33 cellular contexts compared by ENCODE assay signal in the genomic region with DNA sequence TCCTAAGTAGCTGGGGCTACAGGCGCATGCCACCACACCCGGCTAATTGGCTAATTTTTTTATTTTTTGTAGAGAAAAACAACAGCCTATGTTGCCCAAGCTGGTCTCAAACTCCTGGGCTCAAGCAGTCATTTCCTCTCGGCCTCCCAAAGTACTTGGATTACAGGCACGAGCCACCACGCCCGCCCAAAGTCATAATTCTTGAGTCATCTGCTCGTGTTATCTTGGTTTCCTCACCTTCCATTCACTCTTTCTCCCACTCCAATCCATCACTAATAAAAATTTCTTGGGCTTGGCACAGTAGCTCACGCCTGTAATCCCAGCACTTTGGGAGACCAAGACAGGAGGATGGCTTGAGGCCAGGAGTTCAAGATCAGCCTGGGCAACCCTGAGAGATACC. TPM values are rescaled to one million over a fixed set of nuclear protein-coding genes. Genes with fewer than 3 reads are reported as not detected.
A peak's percentile ranks its signal among the peaks of the same experiment; 100 is the strongest.
DNase-seq lines count a peak whose midpoint lies in the region; ATAC-seq, FAIRE-seq and TF ChIP-seq lines count a peak whose summit lies in the region.
"Had no signal": no experiment of that assay in that cellular context is flagged by ENCODE, and none has a peak within 500 bp of the region (broad histone marks: within the 10 kb centered on the region; RNA-seq: fewer than 3 reads in every experiment).

No MANE protein-coding gene starts in this region.

- no peaks in the 10 kb centered on the region for H3K9me2 ChIP-seq in OCI-LY7 (ENCODE audit: insufficient read depth, low read length)

- H4K20me1 ChIP-seq in OCI-LY7 (ENCODE audit: insufficient read depth, low read length), result no peaks in the 10 kb centered on the region
- H4K20me1 ChIP-seq: BLaER1 treated with 17β-estradiol and CSF1 and Interleukin-3, amounts not matched to agents 10 nM and 100 nM had no signal

- TF ChIP-seq POLR2A in sigmoid colon (IDR thresholded peaks at IDR 0.05), result no peak

- CTCF ChIA-PET in OCI-LY7 (lab: Charles Lee; ENCODE audit: unreplicated experiment), result no interaction called here

- H3K9me3 ChIP-seq in OCI-LY7 (ENCODE audit: low read length) (peaks cover 4% of the 10 kb centered on the region; the same call in 1 of the 2 replicates), kidney (ENCODE audit: control insufficient read depth in 1 of 2, low read length in 2 of 2) (no peaks in the 10 kb centered on the region), sigmoid colon (no peaks in the 10 kb centered on the region)
- H3K9me3 ChIP-seq: BLaER1 treated with 17β-estradiol and CSF1 and Interleukin-3, amounts not matched to agents 10 nM and 100 nM; right lobe of liver had no signal

- H3K36me3 ChIP-seq in OCI-LY7 (ENCODE audit: insufficient read depth, low read length), result no peaks in the 10 kb centered on the region
- no peaks in the 10 kb centered on the region for H3K36me3 ChIP-seq in kidney (ENCODE audit: control insufficient read depth in 1 of 2, insufficient read depth in 2 of 2, low read length in 2 of 2)
- H3K36me3 ChIP-seq in sigmoid colon, result no peaks in the 10 kb centered on the region
- H3K36me3 ChIP-seq: BLaER1 treated with 17β-estradiol and CSF1 and Interleukin-3, amounts not matched to agents 10 nM and 100 nM; right lobe of liver had no signal

- no peak for FAIRE-seq in kidney (lab: Jason Lieb, UNC)
- FAIRE-seq: endothelial cell of umbilical vein, GM12891, RCC 7860 had no signal

- H3K4me1 ChIP-seq in OCI-LY7 (ENCODE audit: insufficient read depth, low read length, poor library complexity, severe bottlenecking) (peaks cover 28% of the 10 kb centered on the region), kidney (ENCODE audit: control insufficient read depth in 1 of 2, insufficient read depth in 1 of 2, low read depth in 1 of 2, low read length in 2 of 2) (no peaks in the 10 kb centered on the region), sigmoid colon (no peaks in the 10 kb centered on the region)
- H3K4me1 ChIP-seq: right lobe of liver had no signal

- 37 to 69% methylated on average over 8 of the region's 8 CpGs for WGBS in sigmoid colon, 2 donors

- TF ChIP-seq CTCF in OCI-LY7 (conservative IDR thresholded peaks at IDR 0.05; ENCODE audit: low read length) (no peak), kidney (IDR thresholded peaks at IDR 0.05; ENCODE audit: borderline replicate concordance, extremely low read depth, insufficient read depth) (no peak), sigmoid colon (IDR thresholded peaks at IDR 0.05) (no peak)

- ATAC-seq in HG03095 (IDR thresholded peaks at IDR 0.05; ENCODE audit: unreplicated experiment) (no peak), GM21447 (IDR thresholded peaks at IDR 0.05; ENCODE audit: unreplicated experiment) (no peak)

- 0 out of 2 replicates have a peak overlapping the region, but pooled peaks have one; percentile 12 for H2AFZ ChIP-seq in OCI-LY7 (ENCODE audit: low read length)

- no peak overlapping the region for H3K9ac ChIP-seq in kidney (ENCODE audit: low read length in 2 of 2)
- H3K9ac ChIP-seq: BLaER1 treated with 17β-estradiol and CSF1 and Interleukin-3, amounts not matched to agents 10 nM and 100 nM had no signal

- POLR2A ChIA-PET in OCI-LY7 (lab: Charles Lee), result interaction anchor here (0.6 kb wide), 2 partner anchors 11 to 1940 kb away, joined by 3 read pairs; no protein-coding TSS in a partner anchor

- intact Hi-C loops in OCI-LY7 (cut with micrococcal nuclease; ENCODE audit: unreplicated experiment), result no loop called here
- intact Hi-C loops in kidney (cut with DNase I), result no loop called here
- intact Hi-C loops in sigmoid colon (cut with DNase I), result no loop called here

- DNase-seq in HT1080 (ENCODE audit: low read depth) (peak; percentile 25), OCI-LY7 (ENCODE audit: low spot score) (no peak), kidney (peak; percentile 11), sigmoid colon (peak; percentile 48)
- DNase-seq in activated CD8-positive, alpha-beta memory T cell treated with anti-CD3 and anti-CD28 coated beads, Interleukin-2, amount 50 U/mL, for 4 hours, result no peak
- DNase-seq: activated CD4-positive, alpha-beta memory T cell treated with anti-CD3 and anti-CD28 coated beads for 36 hours; activated CD4-positive, alpha-beta T cell treated with anti-CD3 and anti-CD28 coated beads for 1 hour; activated naive CD4-positive, alpha-beta T cell treated with Interleukin-2 at 50 U/mL for 16 hours; cerebellar nuclear complex; COR-L47; H9; immature natural killer cell; Kasumi-1; NCI-H1105; NCI-H2029 treated with DMSO at 0.1 percent for 48 hours; NCI-H2227 treated with DMSO at 0.1 percent for 48 hours; NCI-H69; posterior cingulate gyrus; SHP77 treated with DMSO at 0.1 percent for 48 hours; stimulated activated CD4-positive, alpha-beta T cell treated with anti-CD3 and anti-CD28 coated beads, Interleukin-4, amount 100 ng/mL, for 24 hours; trophoblast cell had no signal

- H3K4me2 ChIP-seq in OCI-LY7 (ENCODE audit: low read length), result no peak overlapping the region

- no peaks in the 10 kb centered on the region for H3K27me3 ChIP-seq in sigmoid colon
- H3K27me3 ChIP-seq: BLaER1 treated with 17β-estradiol and CSF1 and Interleukin-3, amounts not matched to agents 10 nM and 100 nM; right lobe of liver had no signal

- BruUV-seq in OCI-LY7 (replicated peaks; lab: Mats Ljungman, UMichigan), result no TSS peak

- TF ChIP-seq EP300 in sigmoid colon (IDR thresholded peaks at IDR 0.05), result no peak

- H3K27ac ChIP-seq in OCI-LY7 (ENCODE audit: low read depth, low read length, poor library complexity, severe bottlenecking) (no peak overlapping the region), kidney (ENCODE audit: low read depth in 2 of 2, low read length in 2 of 2) (no peak overlapping the region), sigmoid colon (no peak overlapping the region)
- H3K27ac ChIP-seq: BLaER1 treated with 17β-estradiol and CSF1 and Interleukin-3, amounts not matched to agents 10 nM and 100 nM; right lobe of liver had no signal

- no peaks in the 10 kb centered on the region for H3K79me2 ChIP-seq in OCI-LY7 (ENCODE audit: insufficient read depth, low read depth, low read length)

- no peak overlapping the region for H3K4me3 ChIP-seq in OCI-LY7 (ENCODE audit: low read depth, low read length, poor library complexity, severe bottlenecking)
- H3K4me3 ChIP-seq in kidney (ENCODE audit: low read length in 2 of 2), result no peak overlapping the region
- H3K4me3 ChIP-seq in sigmoid colon, result no peak overlapping the region
- H3K4me3 ChIP-seq: BLaER1 treated with 17β-estradiol and CSF1 and Interleukin-3, amounts not matched to agents 10 nM and 100 nM; right lobe of liver had no signal

RNA-seq across cellular contexts. Expression of a gene that starts 32.0 kb away (rescaled TPM):
- 1.3 and 1.4 TPM in 2 replicates for total RNA-seq in HT1080 (2014; rRNA removed; shearing (Covaris generic))
- 0.51 and 0.56 TPM in 2 replicates for polyA plus RNA-seq in HT1080 (2015; cell fraction: cytosol; rRNA removed)
- polyA plus RNA-seq in HT1080 (2015; cell fraction: nucleus; rRNA removed), result 3.6 and 5.2 TPM in 2 replicates
- 1.5 and 2.3 TPM in 2 replicates for total RNA-seq in OCI-LY7 (2014; rRNA removed; shearing (Covaris generic))
- 3.3 and 4.0 TPM in 2 replicates for total RNA-seq in OCI-LY7 (2022)
- total RNA-seq in kidney, result 66.3 TPM
- polyA plus RNA-seq in kidney (ENCODE audit: insufficient read depth, low read depth, low replicate concordance), result 26.2 TPM
- 100 to 1,000 TPM in 3 of 4 donors, 10 to 100 TPM in 1; 66.6 to 588 (median 204) TPM for total RNA-seq in sigmoid colon
- polyA plus RNA-seq in sigmoid colon, result 10 to 100 TPM in 1 of 3 donors, 1 to 10 TPM in 2; 1.8 to 21.0 (median 3.6) TPM

RNA-seq across cellular contexts. Expression of a gene that starts 39.0 kb away (rescaled TPM):
- total RNA-seq in HT1080 (2014; rRNA removed; shearing (Covaris generic)), result not detected in 2 replicates
- polyA plus RNA-seq in HT1080 (2015; cell fraction: cytosol; rRNA removed), result not detected in 2 replicates
- polyA plus RNA-seq in HT1080 (2015; cell fraction: nucleus; rRNA removed), result not detected in 2 replicates
- not detected in 2 replicates for total RNA-seq in OCI-LY7 (2014; rRNA removed; shearing (Covaris generic))
- total RNA-seq in OCI-LY7 (2022), result not detected in 2 replicates
- not detected for total RNA-seq in kidney
- polyA plus RNA-seq in kidney (ENCODE audit: insufficient read depth, low read depth, low replicate concordance), result not detected
- not detected for total RNA-seq in sigmoid colon
- not detected for polyA plus RNA-seq in sigmoid colon
- total RNA-seq: activated CD4-positive, alpha-beta memory T cell treated with anti-CD3 and anti-CD28 coated beads for 36 hours; activated T-helper 1 cell treated with anti-CD3 and anti-CD28 coated beads, Interleukin-12 subunit alpha, Interleukin-12 subunit beta, Interleukin-2, Interleukin-4 antibody, amounts not matched to agents 30 ng/mL and 10 ng/mL and 1 ng/mL, durations not matched to agents 14 hours and 24 hours and 36 hours; endothelial cell of umbilical vein; H9; mesenteric fat pad; myocyte; right lobe of liver; subcutaneous adipose tissue; T-helper 2 cell treated with Interferon-gamma antibody and Interleukin-4, amounts not matched to agents 100 ng/mL and 5 ng/mL, for 36 hours had no signal
- polyA plus RNA-seq: endothelial cell of umbilical vein, immature natural killer cell had no signal

RNA-seq across cellular contexts. Expression of a gene that starts 40.2 kb away (rescaled TPM):
- 105 and 121 TPM in 2 replicates for total RNA-seq in HT1080 (2014; rRNA removed; shearing (Covaris generic))
- 106 and 111 TPM in 2 replicates for polyA plus RNA-seq in HT1080 (2015; cell fraction: cytosol; rRNA removed)
- polyA plus RNA-seq in HT1080 (2015; cell fraction: nucleus; rRNA removed), result 42.6 and 55.0 TPM in 2 replicates
- total RNA-seq in OCI-LY7 (2014; rRNA removed; shearing (Covaris generic)), result 139 and 161 TPM in 2 replicates
- total RNA-seq in OCI-LY7 (2022) (152 and 159 TPM in 2 replicates), kidney (116 TPM), sigmoid colon (100 to 1,000 TPM; 173 to 356 (median 317) TPM)
- polyA plus RNA-seq in kidney (ENCODE audit: insufficient read depth, low read depth, low replicate concordance) (451 TPM), sigmoid colon (100 to 1,000 TPM; 329 to 655 (median 634) TPM)

RNA-seq across cellular contexts. Expression of a gene that starts 44.5 kb away (rescaled TPM):
- 2.7 and 3.2 TPM in 2 replicates for total RNA-seq in HT1080 (2014; rRNA removed; shearing (Covaris generic))
- polyA plus RNA-seq in HT1080 (2015; cell fraction: cytosol; rRNA removed), result 1.3 and 2.6 TPM in 2 replicates
- polyA plus RNA-seq in HT1080 (2015; cell fraction: nucleus; rRNA removed), result 14.7 and 15.3 TPM in 2 replicates
- total RNA-seq in OCI-LY7 (2014; rRNA removed; shearing (Covaris generic)), result 6.2 and 8.9 TPM in 2 replicates
- total RNA-seq in OCI-LY7 (2022) (19.6 and 20.1 TPM in 2 replicates), kidney (11.1 TPM), sigmoid colon (10 to 100 TPM; 11.2 to 37.5 (median 32.1) TPM)
- polyA plus RNA-seq in kidney (ENCODE audit: insufficient read depth, low read depth, low replicate concordance) (30.2 TPM), sigmoid colon (10 to 100 TPM in 2 of 3 donors, 1 to 10 TPM in 1; 8.4 to 34.4 (median 27.1) TPM)

RNA-seq across cellular contexts. Expression of a gene that starts 53.1 kb away (rescaled TPM):
- 562 and 623 TPM in 2 replicates for total RNA-seq in HT1080 (2014; rRNA removed; shearing (Covaris generic))
- polyA plus RNA-seq in HT1080 (2015; cell fraction: cytosol; rRNA removed), result 206 and 276 TPM in 2 replicates
- polyA plus RNA-seq in HT1080 (2015; cell fraction: nucleus; rRNA removed), result 85.0 and 100 TPM in 2 replicates
- 102 and 143 TPM in 2 replicates for total RNA-seq in OCI-LY7 (2014; rRNA removed; shearing (Covaris generic))
- total RNA-seq in OCI-LY7 (2022) (112 and 130 TPM in 2 replicates), kidney (1,130 TPM), sigmoid colon (100 to 1,000 TPM; 670 to 933 (median 849) TPM)
- polyA plus RNA-seq in kidney (ENCODE audit: insufficient read depth, low read depth, low replicate concordance) (1,381 TPM), sigmoid colon (1,000 to 10,000 TPM in 1 of 3 donors, 100 to 1,000 TPM in 2; 450 to 1,058 (median 486) TPM)

Comparison
In these comparisons a context has a peak if more than half of its experiments do, and no peak if none do; other contexts are left out.
1. DNase-seq: peak in HT1080 (single experiment), kidney (single experiment) and sigmoid colon (single experiment); none in OCI-LY7 (single experiment) and activated CD8-positive, alpha-beta memory T cell treated with anti-CD3 and anti-CD28 coated beads, Interleukin-2, amount 50 U/mL, for 4 hours (single experiment).
2. RNA of a gene that starts 32.0 kb away (total RNA-seq): 66.6 to 588 TPM in sigmoid colon and 66.3 TPM in kidney (single experiment); 1.5 to 4.0 TPM in OCI-LY7 and 1.3 to 1.4 TPM in HT1080; every median in the first group is over 10 times any median in the second.